26 cellular contexts compared by ENCODE assay signal in genomic region chr5:133341296-133341695, GRCh38.
"Had no signal": no experiment of that assay in that cellular context is flagged by ENCODE, and none has a peak within 500 bp of the region (broad histone marks: within the 10 kb centered on the region; RNA-seq: fewer than 3 reads in every experiment).

No MANE protein-coding gene starts in this region.

- H3K27me3 ChIP-seq: adrenal gland, ascending aorta, brain microvascular endothelial cell, SJCRH30, testis had no signal

- H3K27me3 Mint-ChIP-seq: activated CD4-positive, alpha-beta T cell treated with anti-CD3 and anti-CD28 coated beads for 36 hours had no signal

- H3K4me3 Mint-ChIP-seq: activated B cell treated with CpG ODN at 0.5 μM for 24 hours; activated CD4-positive, alpha-beta T cell treated with anti-CD3 and anti-CD28 coated beads for 36 hours; activated CD8-positive, alpha-beta memory T cell treated with anti-CD3 and anti-CD28 coated beads, Interleukin-2, amount 10 ng/mL, durations not matched to agents 7 days and 5 days; activated naive CD8-positive, alpha-beta T cell; nephron; type B pancreatic cell had no signal

- H3K27ac ChIP-seq: adrenal gland, ascending aorta, brain microvascular endothelial cell, epithelial cell of prostate, heart right ventricle, left ventricle myocardium inferior, parathyroid adenoma, SJCRH30, testis had no signal

- H3K9me3 Mint-ChIP-seq: nephron, type B pancreatic cell had no signal

- H3K9me3 ChIP-seq: adrenal gland, ascending aorta, heart right ventricle, left ventricle myocardium inferior, SJCRH30, testis had no signal

- ATAC-seq: activated CD4-positive, alpha-beta T cell treated with anti-CD3 and anti-CD28 coated beads for 36 hours; activated CD8-positive, alpha-beta memory T cell treated with anti-CD3 and anti-CD28 coated beads, Interleukin-2, amount 10 ng/mL, durations not matched to agents 7 days and 5 days; heart right ventricle; sciatic nerve had no signal

- H3K4me1 Mint-ChIP-seq: activated B cell treated with CpG ODN at 0.5 μM for 24 hours; activated CD8-positive, alpha-beta memory T cell treated with anti-CD3 and anti-CD28 coated beads, Interleukin-2, amount 10 ng/mL, durations not matched to agents 7 days and 5 days; nephron had no signal

- DNase-seq: activated B cell treated with CpG ODN at 0.5 μM for 24 hours; activated CD4-positive, alpha-beta T cell treated with anti-CD3 and anti-CD28 coated beads for 36 hours; activated CD4-positive, alpha-beta T cell treated with anti-CD3 and anti-CD28 coated beads, Interleukin-2, amount 50 U/mL, for 4 hours; activated CD8-positive, alpha-beta memory T cell treated with anti-CD3 and anti-CD28 coated beads, Interleukin-2, amount 10 ng/mL, durations not matched to agents 7 days and 5 days; activated naive CD4-positive, alpha-beta T cell; activated T-cell treated with anti-CD3 and anti-CD28 coated beads for 4 hours; adrenal gland; brain microvascular endothelial cell; central memory CD4-positive, alpha-beta T cell; heart right ventricle; left ventricle myocardium inferior; nucleus accumbens; SJCRH30; stimulated activated CD4-positive, alpha-beta T cell treated with anti-CD3 and anti-CD28 coated beads, Interleukin-2, amount 100 ng/mL, for 48 hours; stimulated activated CD8-positive, alpha-beta memory T cell treated with anti-CD3 and anti-CD28 coated beads, Interleukin-4, amount 100 ng/mL, for 48 hours; stimulated activated naive CD4-positive, alpha-beta T cell; T-helper 1 cell; testis had no signal

- H3K4me1 ChIP-seq: adrenal gland, ascending aorta, heart right ventricle, left ventricle myocardium inferior, parathyroid adenoma, SJCRH30, testis had no signal

- H3K27ac Mint-ChIP-seq: activated B cell treated with CpG ODN at 0.5 μM for 24 hours; activated CD4-positive, alpha-beta T cell treated with anti-CD3 and anti-CD28 coated beads for 36 hours; activated CD8-positive, alpha-beta memory T cell treated with anti-CD3 and anti-CD28 coated beads, Interleukin-2, amount 10 ng/mL, durations not matched to agents 7 days and 5 days; activated naive CD8-positive, alpha-beta T cell; nephron had no signal

- H3K4me3 ChIP-seq: adrenal gland, ascending aorta, heart right ventricle, left ventricle myocardium inferior, SJCRH30, smooth muscle cell, testis had no signal

- H3K36me3 ChIP-seq: adrenal gland, ascending aorta, brain microvascular endothelial cell, heart right ventricle, left ventricle myocardium inferior, SJCRH30 had no signal

- H3K9ac ChIP-seq: parathyroid adenoma had no signal

- H3K79me2 ChIP-seq: parathyroid adenoma had no signal

- H3K36me3 Mint-ChIP-seq: activated CD8-positive, alpha-beta memory T cell treated with anti-CD3 and anti-CD28 coated beads, Interleukin-2, amount 10 ng/mL, durations not matched to agents 7 days and 5 days; activated naive CD8-positive, alpha-beta T cell; type B pancreatic cell had no signal
